Comparison of ENCODE assay signal across 8 cellular contexts in the genomic region with DNA sequence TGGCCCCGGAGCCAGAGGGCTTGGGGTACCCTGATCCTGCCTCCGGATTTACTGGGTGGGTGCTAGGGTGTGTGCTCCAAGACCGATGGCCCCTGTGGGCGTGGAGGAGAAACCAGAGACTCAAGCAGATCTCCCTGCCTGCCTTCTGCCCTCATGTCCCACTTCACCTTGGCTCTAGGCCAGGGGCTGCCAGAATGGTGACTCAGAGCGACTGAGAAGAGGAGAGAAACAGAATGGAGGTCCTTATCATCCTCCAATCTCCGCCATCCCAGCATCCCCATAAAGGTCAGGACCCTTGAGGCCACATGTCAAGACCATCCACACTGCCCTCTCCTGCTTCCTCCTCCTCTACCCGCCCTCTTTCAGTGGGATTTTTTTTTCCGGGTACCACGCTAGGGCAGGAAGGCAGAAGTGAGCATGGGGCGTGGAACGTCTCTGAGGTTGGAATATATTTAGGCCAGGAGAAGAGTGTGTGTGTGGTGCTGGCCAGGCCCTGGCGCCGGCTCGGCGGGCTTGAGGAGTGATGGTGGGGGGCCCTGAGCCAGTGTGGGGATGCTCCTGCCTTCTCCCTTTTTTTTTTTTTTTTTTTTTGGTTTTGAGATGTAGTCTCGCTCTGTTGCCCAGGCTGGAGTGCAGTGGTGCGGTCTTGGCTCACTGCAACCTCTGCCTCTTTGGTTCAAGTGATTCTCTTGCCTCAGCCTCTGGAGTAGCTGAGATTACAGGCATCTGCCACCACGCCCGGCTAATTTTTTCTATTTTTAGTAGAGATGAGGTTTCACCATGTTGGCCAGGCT. TPM values are rescaled to one million over a fixed set of nuclear protein-coding genes. Genes with fewer than 3 reads are reported as not detected.
A peak's percentile ranks its signal among the peaks of the same experiment; 100 is the strongest.
DNase-seq lines count a peak whose midpoint lies in the region; ATAC-seq, FAIRE-seq and TF ChIP-seq lines count a peak whose summit lies in the region.

No MANE protein-coding gene starts in this region.

- no peaks in the 10 kb centered on the region for H3K27me3 ChIP-seq in CD4-positive, alpha-beta T cell (ENCODE audit: control insufficient read depth, insufficient read depth, low read length)
- H3K27me3 ChIP-seq in bronchial epithelial cell (ENCODE audit: control insufficient read depth, insufficient read depth, low read length): no peaks in the 10 kb centered on the region

- H3K4me3 Mint-ChIP-seq in CD4-positive, alpha-beta T cell: peak overlapping the region; percentile 87
- H3K4me3 Mint-ChIP-seq in activated B cell treated with CpG ODN at 0.5 μM for 24 hours: peak overlapping the region; percentile 69

- intact Hi-C loops in CD4-positive, alpha-beta T cell (cut with DNase I, micrococcal nuclease): loop anchor here in 1 of 2 experiments (2.0 kb wide), 1 partner anchor 18 kb away; no protein-coding TSS in a partner anchor
- intact Hi-C loops in activated B cell treated with CpG ODN at 0.5 μM for 24 hours (cut with micrococcal nuclease) (no loop called here), lower leg skin (cut with DNase I; ENCODE audit: low total_unique reads) (no loop called here)

- ATAC-seq in CD4-positive, alpha-beta T cell (ENCODE audit: poor library complexity): peak; percentile 24
- ATAC-seq in activated B cell treated with CpG ODN at 0.5 μM for 24 hours (ENCODE audit: low read depth) (peak; percentile 16), HG03159 (IDR thresholded peaks at IDR 0.05; ENCODE audit: unreplicated experiment) (no peak), GM21723 (IDR thresholded peaks at IDR 0.05; ENCODE audit: unreplicated experiment) (no peak)

- CTCF ChIA-PET in CD4-positive, alpha-beta T cell (lab: Charles Lee): interaction anchor here (1.0 to 1.9 kb wide), 2 partner anchors 18 to 21 kb away, joined by 3 to 11 read pairs; no protein-coding TSS in a partner anchor
- CTCF ChIA-PET in activated B cell treated with CpG ODN at 0.5 μM for 24 hours (lab: Charles Lee): no interaction called here

- H3K27ac Mint-ChIP-seq in CD4-positive, alpha-beta T cell: peak overlapping the region; percentile 99
- H3K27ac Mint-ChIP-seq in activated B cell treated with CpG ODN at 0.5 μM for 24 hours: peak overlapping the region; percentile 88

- no peak for TF ChIP-seq POLR2A in lower leg skin (IDR thresholded peaks at IDR 0.05)

- FAIRE-seq in bronchial epithelial cell (lab: Jason Lieb, UNC): no peak

- H3K4me3 ChIP-seq in bronchial epithelial cell (ENCODE audit: low read depth, low read length) (no peak overlapping the region), lower leg skin (ENCODE audit: low read depth, poor library complexity, severe bottlenecking) (no peak overlapping the region)

- TF ChIP-seq CTCF in CD4-positive, alpha-beta T cell (IDR thresholded peaks at IDR 0.05): no peak
- TF ChIP-seq CTCF in activated B cell treated with CpG ODN at 0.5 μM for 24 hours (IDR thresholded peaks at IDR 0.05): no peak
- no peak for TF ChIP-seq CTCF in bronchial epithelial cell (IDR thresholded peaks at IDR 0.05; ENCODE audit: insufficient read depth, low read length, severe bottlenecking)
- TF ChIP-seq CTCF in lower leg skin (IDR thresholded peaks at IDR 0.05): no peak

- H3K36me3 ChIP-seq in bronchial epithelial cell (ENCODE audit: control insufficient read depth, insufficient read depth, low read length): no peaks in the 10 kb centered on the region

- peak; percentile 49 to 87 (median 82) for DNase-seq in CD4-positive, alpha-beta T cell
- peak; percentile 90 for DNase-seq in LHCN-M2 (ENCODE audit: low read depth)
- no peak for DNase-seq in activated B cell treated with CpG ODN at 0.5 μM for 24 hours
- DNase-seq in bronchial epithelial cell (ENCODE audit: low read depth): peak; percentile 81
- peak; percentile 78 to 97 for DNase-seq in lower leg skin (ENCODE audit: low spot score in 2 of 2)
- DNase-seq in stimulated activated CD8-positive, alpha-beta memory T cell treated with anti-CD3 and anti-CD28 coated beads, Interleukin-12 subunit alpha, Interleukin-12 subunit beta, amount 100 ng/mL, for 4 hours (ENCODE audit: low read depth): peak; percentile 65

- H3K9me3 Mint-ChIP-seq in CD4-positive, alpha-beta T cell: no peaks in the 10 kb centered on the region
- no peaks in the 10 kb centered on the region for H3K9me3 Mint-ChIP-seq in activated B cell treated with CpG ODN at 0.5 μM for 24 hours

- no peaks in the 10 kb centered on the region for H3K27me3 Mint-ChIP-seq in CD4-positive, alpha-beta T cell
- no peaks in the 10 kb centered on the region for H3K27me3 Mint-ChIP-seq in activated B cell treated with CpG ODN at 0.5 μM for 24 hours

- H3K9me3 ChIP-seq in CD4-positive, alpha-beta T cell (ENCODE audit: control insufficient read depth, low read length): no peaks in the 10 kb centered on the region

- POLR2A ChIA-PET in CD4-positive, alpha-beta T cell (lab: Charles Lee): interaction anchor here (0.7 to 12.1 kb wide), 8 partner anchors 8 to 1003 kb away, joined by 3 to 487 read pairs (median 6); no protein-coding TSS in a partner anchor
- POLR2A ChIA-PET in activated B cell treated with CpG ODN at 0.5 μM for 24 hours (lab: Charles Lee): interaction anchor here (0.5 to 2.1 kb wide), 9 partner anchors 9 to 1347 kb away, joined by 3 to 17 read pairs (median 6); no protein-coding TSS in a partner anchor

- 24 to 25% methylated on average over 19 of the region's 19 CpGs for WGBS in lower leg skin, 2 donors

- H3K36me3 Mint-ChIP-seq in CD4-positive, alpha-beta T cell (ENCODE audit: low read depth): peaks cover 4% of the 10 kb centered on the region
- H3K36me3 Mint-ChIP-seq in activated B cell treated with CpG ODN at 0.5 μM for 24 hours (ENCODE audit: low read depth): no peaks in the 10 kb centered on the region

- H3K27ac ChIP-seq in CD4-positive, alpha-beta T cell (ENCODE audit: low read depth, low read length): peak overlapping the region; percentile 83

- peaks cover 61% of the 10 kb centered on the region for H3K4me1 Mint-ChIP-seq in CD4-positive, alpha-beta T cell (ENCODE audit: low read depth)
- H3K4me1 Mint-ChIP-seq in activated B cell treated with CpG ODN at 0.5 μM for 24 hours: peaks cover 74% of the 10 kb centered on the region

RNA-seq across cellular contexts. Expression of a gene that starts 22.3 kb away (rescaled TPM):
- 100 to 1,000 TPM; 254 to 255 TPM for total RNA-seq in CD4-positive, alpha-beta T cell
- 13.6 and 14.7 TPM in 2 replicates for total RNA-seq in LHCN-M2 (2014; rRNA removed)
- 31.1 TPM for polyA plus RNA-seq in LHCN-M2 (2012)
- 116 and 119 TPM in 2 replicates for total RNA-seq in activated B cell treated with CpG ODN at 0.5 μM for 24 hours
- 32.1 and 35.2 TPM in 2 replicates for total RNA-seq in bronchial epithelial cell
- 100 to 1,000 TPM; 118 to 146 (median 130) TPM for total RNA-seq in lower leg skin

RNA-seq across cellular contexts. Expression of a gene that starts 22.4 kb away (rescaled TPM):
- total RNA-seq in CD4-positive, alpha-beta T cell: 10 to 100 TPM; 40.9 to 43.9 TPM
- total RNA-seq in LHCN-M2 (2014; rRNA removed) (76.4 and 78.6 TPM in 2 replicates), activated B cell treated with CpG ODN at 0.5 μM for 24 hours (41.7 and 43.6 TPM in 2 replicates), bronchial epithelial cell (68.4 and 75.3 TPM in 2 replicates), lower leg skin (100 to 1,000 TPM in 1 of 4 donors, 10 to 100 TPM in 3; 67.8 to 110 (median 78.0) TPM)
- polyA plus RNA-seq in LHCN-M2 (2012): 79.3 TPM

RNA-seq across cellular contexts. Expression of a gene that starts 54.5 kb away (rescaled TPM):
- 10 to 100 TPM; 13.0 to 13.5 TPM for total RNA-seq in CD4-positive, alpha-beta T cell
- total RNA-seq in LHCN-M2 (2014; rRNA removed): 84.1 and 86.1 TPM in 2 replicates
- polyA plus RNA-seq in LHCN-M2 (2012): 51.7 TPM
- 62.1 and 68.8 TPM in 2 replicates for total RNA-seq in activated B cell treated with CpG ODN at 0.5 μM for 24 hours
- 20.3 and 46.6 TPM in 2 replicates for total RNA-seq in bronchial epithelial cell
- total RNA-seq in lower leg skin: 10 to 100 TPM; 21.4 to 46.1 (median 39.8) TPM

RNA-seq across cellular contexts. Expression of a gene that starts 56.0 kb away (rescaled TPM):
- 10 to 100 TPM; 60.5 to 63.4 TPM for total RNA-seq in CD4-positive, alpha-beta T cell
- total RNA-seq in LHCN-M2 (2014; rRNA removed) (39.6 and 40.0 TPM in 2 replicates), activated B cell treated with CpG ODN at 0.5 μM for 24 hours (111 and 113 TPM in 2 replicates), bronchial epithelial cell (28.0 and 40.5 TPM in 2 replicates), lower leg skin (10 to 100 TPM; 17.7 to 60.4 (median 32.7) TPM)
- polyA plus RNA-seq in LHCN-M2 (2012): 19.9 TPM

Comparison
In these comparisons a context has a peak if more than half of its experiments do, and no peak if none do; other contexts are left out.
1. ATAC-seq: peak in CD4-positive, alpha-beta T cell (single experiment) and activated B cell treated with CpG ODN at 0.5 μM for 24 hours (single experiment); none in HG03159 (single experiment) and GM21723 (single experiment).